ENCODE assay signal across 16 cellular contexts in the genomic region with DNA sequence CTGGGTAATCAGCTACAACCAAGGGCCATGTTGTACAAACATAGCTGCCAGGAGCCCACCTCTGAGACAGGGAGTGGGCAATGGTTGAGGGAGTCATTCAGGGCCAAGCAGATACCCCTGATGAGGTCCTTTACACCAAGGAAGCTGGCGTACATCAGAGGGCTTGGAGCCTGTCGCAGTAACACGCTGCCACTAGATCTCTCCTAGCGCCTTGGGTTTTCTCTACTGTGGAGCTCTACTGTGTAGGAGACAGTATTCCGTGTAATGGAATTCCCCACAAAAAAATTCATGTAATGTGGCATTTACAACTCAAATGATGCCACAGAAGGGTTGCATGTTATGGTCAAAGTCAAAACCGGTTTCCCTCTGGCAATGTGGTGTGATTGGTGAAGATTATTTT. TPM values are rescaled to one million over a fixed set of nuclear protein-coding genes. Genes with fewer than 3 reads are reported as not detected.
DNase-seq lines count a peak whose midpoint lies in the region; ATAC-seq, FAIRE-seq and TF ChIP-seq lines count a peak whose summit lies in the region.
"Had no signal": no experiment of that assay in that cellular context is flagged by ENCODE, and none has a peak within 500 bp of the region (broad histone marks: within the 10 kb centered on the region; RNA-seq: fewer than 3 reads in every experiment).

No MANE protein-coding gene starts in this region.

- no peak overlapping the region for H3K4me3 ChIP-seq in K562
- no peak overlapping the region for H3K4me3 ChIP-seq in neuronal stem cell (ENCODE audit: low read length in 2 of 2)
- H3K4me3 ChIP-seq: GM12878 had no signal

- H3K18ac ChIP-seq in neuronal stem cell (ENCODE audit: low read length) = no peak overlapping the region

- no peaks in the 10 kb centered on the region; a peak in 1 of 5 replicates for H3K27me3 ChIP-seq in K562 (ENCODE audit: control insufficient read depth in 2 of 2, insufficient read depth in 2 of 2, low read length in 2 of 2)
- H3K27me3 ChIP-seq in neuronal stem cell (ENCODE audit: control insufficient read depth in 3 of 3, insufficient read depth in 3 of 3, low read depth in 1 of 3, low read length in 3 of 3) = peaks cover 0 to 16% (median 0%) of the 10 kb centered on the region in 3 experiments

- POLR2A ChIA-PET in K562 (lab: Yijun Ruan, JAX) = interaction anchor here (1.4 kb wide), 1 partner anchor 9 kb away, joined by 6 read pairs; no protein-coding TSS in a partner anchor

- H2AK5ac ChIP-seq in neuronal stem cell (ENCODE audit: low read depth, low read length) = no peak overlapping the region

- H3K9me1 ChIP-seq in K562 (ENCODE audit: control insufficient read depth, insufficient read depth, low read length) = no peaks in the 10 kb centered on the region

- no peak for TF ChIP-seq EP300 in K562 (IDR thresholded peaks at IDR 0.05; ENCODE audit: low read length)

- H3K27ac ChIP-seq in K562 (ENCODE audit: extremely low read depth, low read depth, low read length) = no peak overlapping the region
- no peak overlapping the region for H3K27ac ChIP-seq in neuronal stem cell (replicated peaks; ENCODE audit: low read length)
- H3K27ac ChIP-seq: C4-2B had no signal

- BruUV-seq in K562 (replicated peaks; lab: Mats Ljungman, UMichigan) = no TSS peak

- peak; percentile 36 for DNase-seq in cardiac septum (ENCODE audit: low spot score)
- DNase-seq in Right ventricle myocardium inferior (ENCODE audit: missing footprints) = no peak
- peak in 1 of 4 experiments; percentile 2 for DNase-seq in K562 (ENCODE audit: extremely low read depth in 1 of 4, low spot score in 3 of 4)
- no peak for DNase-seq in neuronal stem cell (ENCODE audit: low spot score)
- DNase-seq in activated T-cell treated with anti-CD3 and anti-CD28 coated beads, Interleukin-2, amount 50 U/mL, for 48 hours = no peak
- DNase-seq in cerebellum (ENCODE audit: low spot score) = no peak
- DNase-seq: 8988T; ACHN; CD4-positive, alpha-beta memory T cell; DMS79; GOT3; H9 had no signal

- H2BK15ac ChIP-seq in neuronal stem cell (ENCODE audit: low read length) = no peak overlapping the region

- no peak overlapping the region for H3K23ac ChIP-seq in neuronal stem cell (ENCODE audit: low read depth, low read length, poor library complexity)

- H3K79me1 ChIP-seq in neuronal stem cell (ENCODE audit: low read depth, low read length) = no peaks in the 10 kb centered on the region

- no peak overlapping the region for H2BK12ac ChIP-seq in neuronal stem cell (ENCODE audit: low read length)

- 90% methylated on average over 6 of the region's 6 CpGs for WGBS in K562 (ENCODE audit: insufficient coverage, low coverage, missing lambda C conversion rate)
- WGBS in neuronal stem cell (ENCODE audit: extremely low coverage in 2 of 2, insufficient read length in 2 of 2, insufficient replicate concordance in 1 of 2), 2 donors = no CpG with 5 or more reads among the region's 6 CpGs

- H4K20me1 ChIP-seq in K562 (replicated peaks; ENCODE audit: control insufficient read depth, insufficient read depth, low read length) = no peaks in the 10 kb centered on the region

- TF ChIP-seq CTCF in K562 (IDR thresholded peaks at IDR 0.05 in 2 of 3, conservative IDR thresholded peaks at IDR 0.05 in 1 of 3; ENCODE audit: insufficient read depth in 2 of 3, low read depth in 1 of 3, low read length in 3 of 3) = no peak

- H3K9me3 ChIP-seq in K562 (replicated peaks; ENCODE audit: control insufficient read depth, insufficient read depth, low read depth, low read length) = no peaks in the 10 kb centered on the region
- no peaks in the 10 kb centered on the region for H3K9me3 ChIP-seq in neuronal stem cell (replicated peaks in 1 of 2; ENCODE audit: control insufficient read depth in 2 of 2, insufficient read depth in 1 of 2, low read depth in 1 of 2, low read length in 2 of 2)

- H3K9ac ChIP-seq in K562 (ENCODE audit: insufficient read depth in 1 of 2, low read depth in 2 of 2, low read length in 2 of 2) (no peak overlapping the region), neuronal stem cell (ENCODE audit: low read depth, low read length, poor library complexity) (no peak overlapping the region)

- H2AFZ ChIP-seq in K562 (ENCODE audit: low read depth, low read length) = peak overlapping the region; percentile 32; the same call in 1 of the 2 replicates
- no peak overlapping the region for H2AFZ ChIP-seq in neuronal stem cell (ENCODE audit: low read length)

- no peak overlapping the region for H3K14ac ChIP-seq in neuronal stem cell (ENCODE audit: low read length)

- no peaks in the 10 kb centered on the region for H3K79me2 ChIP-seq in K562 (ENCODE audit: control insufficient read depth, insufficient read depth, low read length)

- H3K4me2 ChIP-seq in K562 (ENCODE audit: insufficient read depth, low read length) = no peak overlapping the region
- H3K4me2 ChIP-seq in neuronal stem cell (ENCODE audit: insufficient read depth, low read length, poor library complexity, severe bottlenecking) = no peak overlapping the region

- intact Hi-C loops in cardiac septum (cut with DNase I) = no loop called here
- intact Hi-C loops in Right ventricle myocardium inferior (cut with DNase I) = no loop called here
- intact Hi-C loops in K562 (cut with micrococcal nuclease) = no loop called here

- no peak overlapping the region for H4K91ac ChIP-seq in neuronal stem cell (ENCODE audit: low read depth, low read length, poor library complexity)

- H4K8ac ChIP-seq in neuronal stem cell (ENCODE audit: low read depth, low read length) = no peak overlapping the region

- no peak overlapping the region for H3K4ac ChIP-seq in neuronal stem cell (ENCODE audit: low read length)

- no peaks in the 10 kb centered on the region for H3K36me3 ChIP-seq in K562 (ENCODE audit: control insufficient read depth, insufficient read depth, low read length)
- no peaks in the 10 kb centered on the region for H3K36me3 ChIP-seq in neuronal stem cell (replicated peaks in 1 of 2; ENCODE audit: control insufficient read depth in 2 of 2, insufficient read depth in 2 of 2, low read length in 2 of 2)

- no peak for TF ChIP-seq POLR2A in K562 (conservative IDR thresholded peaks at IDR 0.05)

- ATAC-seq in Right ventricle myocardium inferior = no peak
- no peak for ATAC-seq in K562
- no peak for ATAC-seq in HG03196 (IDR thresholded peaks at IDR 0.05; ENCODE audit: unreplicated experiment)
- ATAC-seq: GM12878 had no signal

- in situ Hi-C loops in K562 (cut with MboI) = no loop called here

- CTCF ChIA-PET in K562 (lab: Yijun Ruan, JAX; ENCODE audit: low intra/inter-chr PET ratio) = no interaction called here

- no peak overlapping the region for H2BK120ac ChIP-seq in neuronal stem cell (ENCODE audit: low read depth, low read length)

- no peak for TF ChIP-seq RAD21 in K562 (CRISPR knock-in tag; conservative IDR thresholded peaks at IDR 0.05 in 1 of 2, IDR thresholded peaks at IDR 0.05 in 1 of 2)

- H3K4me1 ChIP-seq in K562 (replicated peaks in 1 of 2; ENCODE audit: control insufficient read depth in 2 of 2, insufficient read depth in 2 of 2, low read length in 2 of 2) (peaks cover 21 to 27% of the 10 kb centered on the region in 2 experiments; a peak in 4 of 5 replicates), neuronal stem cell (ENCODE audit: control insufficient read depth in 2 of 2, insufficient read depth in 1 of 2, low read depth in 1 of 2, low read length in 2 of 2) (peaks cover 3 to 9% of the 10 kb centered on the region in 2 donors)

- FAIRE-seq in K562 (lab: Jason Lieb, UNC) = no peak
- FAIRE-seq: GM12878 had no signal

- peak overlapping the region; percentile 6 for H2BK5ac ChIP-seq in neuronal stem cell (ENCODE audit: low read length)

RNA-seq across cellular contexts. Expression of a gene that starts 41.4 kb away (rescaled TPM):
- not detected for total RNA-seq in cardiac septum
- total RNA-seq in Right ventricle myocardium inferior = 0.08 TPM
- total RNA-seq in K562 (2011; cell fraction: chromatin; rRNA removed; ENCODE audit: low replicate concordance) = 0.67 and 3.0 TPM in 2 replicates
- 2.5 and 3.2 TPM in 2 replicates for total RNA-seq in K562 (2011; cell fraction: nucleolus; rRNA removed)
- 0.76 and 0.88 TPM in 2 replicates for total RNA-seq in K562 (2011; cell fraction: nucleoplasm; rRNA removed)
- total RNA-seq in K562 (2014; rRNA removed) = 0.53 and 0.64 TPM in 2 replicates
- 0.13 and 0.18 TPM in 2 replicates for total RNA-seq in K562 (2014; rRNA removed; fragmentation: Illumina TruSeq; extraction: Trizol)
- 0.25 and 0.38 TPM in 2 replicates for total RNA-seq in K562 (2015; rRNA removed; fragmentation: Illumina TruSeq; extraction: Trizol)
- total RNA-seq in K562 (2021) = 1.2 and 1.3 TPM in 2 replicates
- 0.18 and 0.28 TPM in 2 replicates for polyA plus RNA-seq in K562 (2011; rRNA removed)
- polyA plus RNA-seq in K562 (2011; cell fraction: cytosol; rRNA removed) = 0.19 and 0.67 TPM in 2 replicates
- polyA plus RNA-seq in K562 (2011; cell fraction: nucleus; rRNA removed) = 1.3 and 2.9 TPM in 2 replicates
- 0.25 and 0.68 TPM in 2 replicates for polyA plus RNA-seq in K562 (2012)
- 0.13 and 0.29 TPM in 2 replicates for polyA plus RNA-seq in K562 (2014; fragmentation: Illumina TruSeq; extraction: Trizol)
- polyA plus RNA-seq in K562 (2014; fragmentation: Nextera tagmentation; extraction: Ambion mirVana) = not detected
- polyA plus RNA-seq in K562 (2014; rRNA removed) = 0.43 and 0.44 TPM in 2 replicates
- 0.24 and 0.91 TPM in 2 replicates for polyA minus RNA-seq in K562 (2011; rRNA and poly(A)+ RNA removed)
- 1.3 and 2.3 TPM in 2 replicates for polyA minus RNA-seq in K562 (2011; cell fraction: cytosol; rRNA and poly(A)+ RNA removed)
- polyA minus RNA-seq in K562 (2011; cell fraction: nucleus; rRNA and poly(A)+ RNA removed) = 1.1 and 1.2 TPM in 2 replicates
- polyA plus RNA-seq in neuronal stem cell (2013, experiment 1 of 2) = 41.7 TPM
- 41.7 TPM for polyA plus RNA-seq in neuronal stem cell (2013, experiment 2 of 2)
- total RNA-seq in cerebellum = 18.1 TPM
- total RNA-seq: CD4-positive, alpha-beta memory T cell; HT1080 had no signal
- polyA plus RNA-seq: CD4-positive, alpha-beta memory T cell had no signal

RNA-seq across cellular contexts. Expression of a gene that starts 46.2 kb away (rescaled TPM):
- total RNA-seq in cardiac septum (16.1 TPM), Right ventricle myocardium inferior (21.6 TPM), K562 (2014; rRNA removed) (53.8 and 55.9 TPM in 2 replicates), K562 (2014; rRNA removed; fragmentation: Illumina TruSeq; extraction: Trizol) (84.0 and 87.4 TPM in 2 replicates), K562 (2015; rRNA removed; fragmentation: Illumina TruSeq; extraction: Trizol) (67.9 and 75.3 TPM in 2 replicates), K562 (2021) (66.5 and 73.5 TPM in 2 replicates), cerebellum (90.7 TPM)
- 46.0 and 136 TPM in 2 replicates for total RNA-seq in K562 (2011; cell fraction: chromatin; rRNA removed; ENCODE audit: low replicate concordance)
- 19.3 and 35.9 TPM in 2 replicates for total RNA-seq in K562 (2011; cell fraction: nucleolus; rRNA removed)
- total RNA-seq in K562 (2011; cell fraction: nucleoplasm; rRNA removed) = 54.3 and 86.7 TPM in 2 replicates
- polyA plus RNA-seq in K562 (2011; rRNA removed) (54.7 and 72.2 TPM in 2 replicates), K562 (2014; fragmentation: Illumina TruSeq; extraction: Trizol) (56.1 and 70.2 TPM in 2 replicates), K562 (2014; fragmentation: Nextera tagmentation; extraction: Ambion mirVana) (10 to 100 TPM; 27.7 to 27.8 TPM), K562 (2014; rRNA removed) (52.1 and 56.0 TPM in 2 replicates)
- 13.6 and 21.7 TPM in 2 replicates for polyA plus RNA-seq in K562 (2011; cell fraction: cytosol; rRNA removed)
- polyA plus RNA-seq in K562 (2011; cell fraction: nucleus; rRNA removed) = 71.8 and 82.8 TPM in 2 replicates
- polyA plus RNA-seq in K562 (2012) = 64.9 and 101 TPM in 2 replicates
- polyA minus RNA-seq in K562 (2011; rRNA and poly(A)+ RNA removed) = 77.1 and 87.7 TPM in 2 replicates
- polyA minus RNA-seq in K562 (2011; cell fraction: cytosol; rRNA and poly(A)+ RNA removed) = 22.9 and 56.2 TPM in 2 replicates
- polyA minus RNA-seq in K562 (2011; cell fraction: nucleus; rRNA and poly(A)+ RNA removed) = 30.8 and 58.6 TPM in 2 replicates
- 54.4 TPM for polyA plus RNA-seq in neuronal stem cell (2013, experiment 1 of 2)
- polyA plus RNA-seq in neuronal stem cell (2013, experiment 2 of 2) = 56.1 TPM
